Comparison of ENCODE assay signal across 26 cellular contexts in genomic region chr3:138317687-138318086, GRCh38. TPM values are rescaled to one million over a fixed set of nuclear protein-coding genes. Genes with fewer than 3 reads are reported as not detected.
"Had no signal": no experiment of that assay in that cellular context is flagged by ENCODE, and none has a peak within 500 bp of the region (broad histone marks: within the 10 kb centered on the region; RNA-seq: fewer than 3 reads in every experiment).

No MANE protein-coding gene starts in this region.

- H3K27ac ChIP-seq: SK-N-MC, VCaP had no signal

- H3K4me3 ChIP-seq: K562, SK-N-MC had no signal

- ATAC-seq: activated CD4-positive, alpha-beta T cell treated with anti-CD3 and anti-CD28 coated beads for 36 hours; activated CD8-positive, alpha-beta T cell treated with anti-CD3 and anti-CD28 coated beads, Interleukin-2, amount 10 ng/mL, durations not matched to agents 7 days and 5 days; activated T-cell treated with anti-CD3 and anti-CD28 coated beads, Interleukin-2, amount 50 U/mL, for 4 hours; K562; Panc1; Right ventricle myocardium inferior; T-cell had no signal

- DNase-seq: activated CD4-positive, alpha-beta T cell treated with anti-CD3 and anti-CD28 coated beads for 36 hours; activated CD8-positive, alpha-beta T cell treated with anti-CD3 and anti-CD28 coated beads, Interleukin-2, amount 10 ng/mL, durations not matched to agents 7 days and 5 days; activated effector memory CD4-positive, alpha-beta T cell treated with anti-CD3 and anti-CD28 coated beads, Interleukin-2, amount 50 U/mL, for 16 hours; activated naive CD4-positive, alpha-beta T cell treated with anti-CD3 and anti-CD28 coated beads for 36 hours; activated T-cell treated with anti-CD3 and anti-CD28 coated beads, Interleukin-2, amount 50 U/mL, for 4 hours; amygdala; Karpas-422; NCI-H1092 treated with DMSO at 0.1 percent for 48 hours; NCI-H1417 treated with DMSO at 0.1 percent for 48 hours; NCI-H1694; NCI-H2029; NCI-H345; NCI-H510A; NCI-H526 treated with DMSO at 0.1 percent for 48 hours; NCI-H82; NK-92 treated with Interleukin-12 subunit alpha and Interleukin-12 subunit beta, amount 100 ng/mL, for 24 hours; OCI-M1; RPMI8226; T-cell; T-helper 2 cell; T1000 had no signal

RNA-seq across cellular contexts. Expression of gene NME9, which starts 12.0 kb away (rescaled TPM):
- total RNA-seq: activated CD8-positive, alpha-beta T cell treated with anti-CD3 and anti-CD28 coated beads, Interleukin-2, amount 10 ng/mL, durations not matched to agents 7 days and 5 days; activated T-cell treated with anti-CD3 and anti-CD28 coated beads, Interleukin-2, amount 50 U/mL, for 4 hours; K562; Right ventricle myocardium inferior had no signal

RNA-seq across cellular contexts. Expression of gene MRAS, which starts 30.7 kb away (rescaled TPM):
- total RNA-seq: activated CD8-positive, alpha-beta T cell treated with anti-CD3 and anti-CD28 coated beads, Interleukin-2, amount 10 ng/mL, durations not matched to agents 7 days and 5 days had no signal
